ENCODE assay signal across 8 cellular contexts in the genomic region with DNA sequence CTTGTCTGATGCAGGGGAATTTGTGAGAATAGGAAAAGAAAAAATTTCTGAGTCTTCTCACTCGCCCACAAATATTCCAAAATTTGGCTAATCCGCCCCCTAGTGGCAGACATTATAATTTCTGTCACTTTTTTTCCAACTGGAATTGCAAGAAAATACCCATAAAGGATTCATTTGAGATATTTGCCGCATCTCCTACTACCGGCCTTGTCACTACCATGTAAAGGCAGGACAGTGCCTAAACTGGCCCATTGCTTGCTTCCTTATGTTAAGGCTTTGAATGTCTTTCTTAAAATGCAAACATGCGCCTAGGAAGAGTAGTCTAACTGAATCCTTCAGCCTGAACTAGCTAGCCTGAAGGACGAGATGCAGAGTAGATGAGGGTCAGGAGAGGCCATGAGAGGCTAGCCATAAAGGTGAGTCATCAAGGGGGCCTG. TPM values are rescaled to one million over a fixed set of nuclear protein-coding genes. Genes with fewer than 3 reads are reported as not detected.
A peak's percentile ranks its signal among the peaks of the same experiment; 100 is the strongest.
DNase-seq lines count a peak whose midpoint lies in the region; ATAC-seq and TF ChIP-seq lines count a peak whose summit lies in the region.

No MANE protein-coding gene starts in this region.

- no peak overlapping the region for H3K4me3 Mint-ChIP-seq in neural crest cell

- ATAC-seq in GM18511 (IDR thresholded peaks at IDR 0.05; ENCODE audit: unreplicated experiment) (no peak), left colon (no peak)

- no peaks in the 10 kb centered on the region for H3K9me3 Mint-ChIP-seq in neural crest cell

- intact Hi-C loops in left colon (cut with DNase I, micrococcal nuclease) = loop anchor here (5.0 to 10.0 kb wide), 2 partner anchors 415 to 417 kb away; no protein-coding TSS in a partner anchor

- peak; percentile 14 for DNase-seq in NOMO-1 treated with DMSO at 0.1 percent for 48 hours (lab: John Stamatoyannopoulos, UW; ENCODE audit: unreplicated experiment)
- DNase-seq in NOMO-1 treated with dmso at 0.1 percent for 144 hours (lab: John Stamatoyannopoulos, UW; ENCODE audit: unreplicated experiment) = no peak
- peak; percentile 49 for DNase-seq in HT1080 (ENCODE audit: low read depth)
- peak; percentile 66 to 68 for DNase-seq in SW 1271 (lab: John Stamatoyannopoulos, UW)
- DNase-seq in epidermal melanocyte (ENCODE audit: insufficient read length, low spot score) = peak; percentile 35
- peak; percentile 70 for DNase-seq in neural crest cell (ENCODE audit: low read depth, low spot score)
- DNase-seq in left colon = no peak

- no peaks in the 10 kb centered on the region for H3K4me1 Mint-ChIP-seq in neural crest cell

- no peak overlapping the region for H3K27ac Mint-ChIP-seq in neural crest cell (ENCODE audit: unreplicated experiment)

- peaks cover 63% of the 10 kb centered on the region for H3K27me3 Mint-ChIP-seq in neural crest cell (ENCODE audit: low read depth)

- H3K36me3 Mint-ChIP-seq in neural crest cell (ENCODE audit: low read depth) = no peaks in the 10 kb centered on the region

- peak; percentile 85 for TF ChIP-seq CTCF in neural crest cell (conservative IDR thresholded peaks at IDR 0.05)

RNA-seq across cellular contexts. Expression of gene CEP295, which starts 9.3 kb away (rescaled TPM):
- total RNA-seq in HT1080 (2014; rRNA removed; shearing (Covaris generic)) = 11.7 and 15.2 TPM in 2 replicates
- polyA plus RNA-seq in HT1080 (2015; cell fraction: cytosol; rRNA removed) = 5.5 and 6.1 TPM in 2 replicates
- polyA plus RNA-seq in HT1080 (2015; cell fraction: nucleus; rRNA removed) = 23.4 and 27.1 TPM in 2 replicates
- total RNA-seq in neural crest cell (24.5 and 24.7 TPM in 2 replicates), left colon (1 to 10 TPM; 7.2 to 8.2 TPM)

Comparison
In these comparisons a context has a peak if more than half of its experiments do, and no peak if none do; other contexts are left out.
1. DNase-seq: peak in NOMO-1 treated with DMSO at 0.1 percent for 48 hours (single experiment), HT1080 (single experiment), SW 1271 (2 of 2), epidermal melanocyte (single experiment) and neural crest cell (single experiment); none in NOMO-1 treated with dmso at 0.1 percent for 144 hours (single experiment) and left colon (0 of 2).